Comparison of ENCODE assay signal across 1 cellular context in genomic region chr2:215435809-215436704, GRCh38.
A peak's percentile ranks its signal among the peaks of the same experiment; 100 is the strongest.
TF ChIP-seq lines count a peak whose summit lies in the region.

TSS of gene FN1 (minus strand) at chr2:215436068. CDS start at chr2:215435802, 266 bp downstream.

TF ChIP-seq in SK-N-SH, 30 proteins besides CTCF, POLR2A, EP300 and RAD21 (continued from another document):
- TF ChIP-seq USF2 (IDR thresholded peaks at IDR 0.05; ENCODE audit: borderline replicate concordance, low read depth, low read length) (no peak), RCOR1 (IDR thresholded peaks at IDR 0.05; ENCODE audit: low read length) (0 out of 2 replicates have a peak, but pooled peaks have one; percentile 32), MEF2A (IDR thresholded peaks at IDR 0.05; ENCODE audit: borderline replicate concordance, low read depth) (no peak), REST (IDR thresholded peaks at IDR 0.05; ENCODE audit: low read depth, low read length) (0 out of 2 replicates have a peak, but pooled peaks have one; percentile 44), GABPA (IDR thresholded peaks at IDR 0.05; ENCODE audit: low read depth) (peak; percentile 50), SMC3 (IDR thresholded peaks at IDR 0.05; ENCODE audit: low read depth, low read length) (0 out of 2 replicates have a peak, but pooled peaks have one; percentile 6), TCF12 (IDR thresholded peaks at IDR 0.05) (peak; percentile 34; the same call in 1 of the 2 replicates), ELF1 (IDR thresholded peaks at IDR 0.05) (0 out of 2 replicates have a peak, but pooled peaks have one; percentile 26), RXRA (IDR thresholded peaks at IDR 0.05; ENCODE audit: borderline replicate concordance, low read depth) (no peak; the same call in 1 of the 2 replicates), EZH2phosphoT487 (IDR thresholded peaks at IDR 0.05; ENCODE audit: borderline replicate concordance, low read depth) (no peak), NFIC (IDR thresholded peaks at IDR 0.05; ENCODE audit: borderline replicate concordance) (0 out of 2 replicates have a peak, but pooled peaks have one; percentile 13), SIN3A (IDR thresholded peaks at IDR 0.05; ENCODE audit: borderline replicate concordance, low read depth, low read length) (peak; percentile 75; the same call in 1 of the 2 replicates), JUND (IDR thresholded peaks at IDR 0.05) (no peak; the same call in 1 of the 2 replicates), POLR2AphosphoS5 (IDR thresholded peaks at IDR 0.05; ENCODE audit: low read depth, low read length) (peak; percentile 97), MAX (IDR thresholded peaks at IDR 0.05; ENCODE audit: low read depth) (peak; percentile 53; the same call in 1 of the 2 replicates), YY1 (IDR thresholded peaks at IDR 0.05; ENCODE audit: low read depth) (peak; percentile 55; the same call in 1 of the 2 replicates)
